Comparison of ENCODE assay signal across 21 cellular contexts in the genomic region with DNA sequence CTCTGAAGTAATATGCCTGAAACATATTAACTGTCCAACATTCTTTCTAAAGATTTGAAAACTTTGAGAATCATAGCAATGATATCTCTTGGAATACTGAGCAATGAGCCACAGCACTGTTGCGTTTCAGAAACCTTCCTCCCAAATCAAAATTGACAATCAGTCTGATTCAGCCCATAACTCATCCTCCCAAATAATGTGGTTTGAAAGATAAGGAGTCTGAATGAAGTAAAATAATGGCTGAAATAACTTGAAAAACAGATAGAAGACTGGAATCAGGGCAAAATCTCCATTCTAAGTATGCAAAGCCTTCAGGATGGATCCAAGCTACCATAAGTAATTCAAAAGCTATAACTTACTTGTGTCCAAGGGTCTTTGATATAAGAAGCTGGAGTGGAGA.
"Had no signal": no experiment of that assay in that cellular context is flagged by ENCODE, and none has a peak within 500 bp of the region (broad histone marks: within the 10 kb centered on the region; RNA-seq: fewer than 3 reads in every experiment).

No MANE protein-coding gene starts in this region.

- ATAC-seq: esophagus mucosa; foreskin keratinocyte; left colon; left ventricle myocardium superior; right lobe of liver; stimulated activated memory B cell treated with anti-CD40 and anti-IgM and Interleukin-4, amounts not matched to agents 10 μg/mL and 1 μg/mL and 100 μg/mL, for 72 hours had no signal

- H3K4me3 Mint-ChIP-seq: naive B cell; nephron progenitor cell; stimulated activated memory B cell treated with anti-CD40 and anti-IgM and Interleukin-4, amounts not matched to agents 10 μg/mL and 1 μg/mL and 100 μg/mL, for 72 hours; stimulated activated naive CD8-positive, alpha-beta T cell treated with anti-CD3 and anti-CD28 coated beads, Interleukin-15, Interleukin-2, amounts not matched to agents 100 ng/mL and 50 ng/mL, for 24 hours had no signal

- H3K27me3 ChIP-seq: foreskin keratinocyte, hepatocyte, right lobe of liver, testis, transverse colon had no signal

- H3K27ac Mint-ChIP-seq: naive B cell; nephron progenitor cell; stimulated activated memory B cell treated with anti-CD40 and anti-IgM and Interleukin-4, amounts not matched to agents 10 μg/mL and 1 μg/mL and 100 μg/mL, for 72 hours; stimulated activated naive CD8-positive, alpha-beta T cell treated with anti-CD3 and anti-CD28 coated beads, Interleukin-15, Interleukin-2, amounts not matched to agents 100 ng/mL and 50 ng/mL, for 24 hours had no signal

- H3K36me3 Mint-ChIP-seq: naive B cell; stimulated activated memory B cell treated with anti-CD40 and anti-IgM and Interleukin-4, amounts not matched to agents 10 μg/mL and 1 μg/mL and 100 μg/mL, for 72 hours had no signal

- H3K36me3 ChIP-seq: prostate gland, right lobe of liver, transverse colon had no signal

- H3K9me3 ChIP-seq: prostate gland, right lobe of liver, testis, transverse colon had no signal

- H3K9me3 Mint-ChIP-seq: nephron progenitor cell; stimulated activated memory B cell treated with anti-CD40 and anti-IgM and Interleukin-4, amounts not matched to agents 10 μg/mL and 1 μg/mL and 100 μg/mL, for 72 hours; stimulated activated naive CD8-positive, alpha-beta T cell treated with anti-CD3 and anti-CD28 coated beads, Interleukin-15, Interleukin-2, amounts not matched to agents 100 ng/mL and 50 ng/mL, for 24 hours had no signal

- H3K9ac ChIP-seq: parathyroid adenoma had no signal

- H3K27me3 Mint-ChIP-seq: naive B cell; stimulated activated memory B cell treated with anti-CD40 and anti-IgM and Interleukin-4, amounts not matched to agents 10 μg/mL and 1 μg/mL and 100 μg/mL, for 72 hours; stimulated activated naive CD8-positive, alpha-beta T cell treated with anti-CD3 and anti-CD28 coated beads, Interleukin-15, Interleukin-2, amounts not matched to agents 100 ng/mL and 50 ng/mL, for 24 hours had no signal

- H3K4me1 Mint-ChIP-seq: naive B cell; nephron progenitor cell; stimulated activated memory B cell treated with anti-CD40 and anti-IgM and Interleukin-4, amounts not matched to agents 10 μg/mL and 1 μg/mL and 100 μg/mL, for 72 hours had no signal

- H3K4me3 ChIP-seq: dorsolateral prefrontal cortex, hepatocyte, lung, prostate gland, right lobe of liver, testis, transverse colon had no signal

- H3K27ac ChIP-seq: dorsolateral prefrontal cortex, foreskin keratinocyte, hepatocyte, parathyroid adenoma, prostate gland, right lobe of liver, testis, transverse colon had no signal

- DNase-seq: cortex of kidney; dorsolateral prefrontal cortex; effector CD8-positive, alpha-beta T cell; foreskin keratinocyte; head of caudate nucleus; left colon; left ventricle myocardium superior; mesenchymal stem cell; naive B cell; nephron progenitor cell; right lobe of liver; stimulated activated CD4-positive, alpha-beta T cell treated with anti-CD3 and anti-CD28 coated beads, Interleukin-4, amount 100 ng/mL, for 1 hour; testis; transverse colon had no signal

- H3K4me2 ChIP-seq: hepatocyte had no signal

- H2AFZ ChIP-seq: hepatocyte, parathyroid adenoma had no signal

- H3K79me2 ChIP-seq: hepatocyte, parathyroid adenoma had no signal

- H3K4me1 ChIP-seq: foreskin keratinocyte, parathyroid adenoma, prostate gland, transverse colon had no signal
